In the genomic region with DNA sequence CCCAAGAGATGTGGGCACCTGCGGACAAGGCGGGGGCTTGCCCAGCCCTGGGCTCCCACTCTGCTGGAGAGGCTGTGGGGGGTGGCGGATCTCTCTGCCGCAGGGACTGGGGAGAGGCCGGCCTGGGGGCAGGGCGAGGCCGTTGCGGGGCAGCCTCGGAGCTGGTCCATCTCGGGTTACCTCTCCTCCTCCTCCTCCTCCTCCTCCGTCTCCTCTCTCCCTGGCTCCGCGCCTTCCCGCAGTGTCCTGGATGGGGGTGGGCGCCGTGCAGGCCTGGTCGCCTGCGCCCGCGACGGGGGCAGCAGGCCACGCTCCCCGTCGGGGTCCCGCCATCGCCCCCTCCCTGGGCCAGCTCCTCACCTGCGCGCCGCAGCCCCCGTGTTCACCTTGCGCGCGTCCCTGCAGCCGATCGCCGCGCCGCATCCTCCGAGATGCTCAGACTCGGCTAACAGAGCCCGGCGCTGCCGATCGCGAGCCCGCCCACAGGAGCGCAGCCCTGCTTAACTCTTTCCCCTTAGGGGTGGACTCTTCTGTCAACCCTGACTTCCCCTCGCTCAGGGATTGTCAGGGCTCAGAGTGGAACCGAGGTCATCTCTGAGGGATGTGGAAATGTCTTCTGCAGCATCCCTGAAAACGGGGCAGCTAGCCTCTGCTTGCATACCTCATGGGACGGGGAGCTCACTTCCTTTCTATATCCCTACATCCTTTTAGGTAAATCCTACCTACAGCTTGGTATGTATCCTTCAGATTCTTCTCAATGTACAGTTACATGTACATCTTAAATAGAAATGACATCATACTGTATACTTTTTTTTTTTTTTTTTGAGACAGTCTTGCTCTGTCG, we compare ENCODE assay signal across 1 cellular context.
TF ChIP-seq lines count a peak whose summit lies in the region.

A gene (minus strand): TSS at position 447 of the 844 bp plus-strand sequence. CDS start 2,293 bp downstream, outside the sequence.

TF ChIP-seq in HEK293, 187 proteins besides CTCF, POLR2A, EP300 and RAD21 (continued from another document and continues in another):
- TF ChIP-seq ZNF19 (tag by site-specific recombination; IDR thresholded peaks at IDR 0.05; ENCODE audit: low read depth) = no peak
- TF ChIP-seq GLIS1 (tag by site-specific recombination; IDR thresholded peaks at IDR 0.05) = peak; percentile 94
- TF ChIP-seq ZNF792 (tag by site-specific recombination; IDR thresholded peaks at IDR 0.05) = no peak
- peak; percentile 72; the same call in 1 of the 2 replicates for TF ChIP-seq ZNF610 (tag by site-specific recombination; IDR thresholded peaks at IDR 0.05; ENCODE audit: borderline replicate concordance)
- TF ChIP-seq ZNF114 (tag by site-specific recombination; IDR thresholded peaks at IDR 0.05) = no peak
- TF ChIP-seq, protein P1, sequence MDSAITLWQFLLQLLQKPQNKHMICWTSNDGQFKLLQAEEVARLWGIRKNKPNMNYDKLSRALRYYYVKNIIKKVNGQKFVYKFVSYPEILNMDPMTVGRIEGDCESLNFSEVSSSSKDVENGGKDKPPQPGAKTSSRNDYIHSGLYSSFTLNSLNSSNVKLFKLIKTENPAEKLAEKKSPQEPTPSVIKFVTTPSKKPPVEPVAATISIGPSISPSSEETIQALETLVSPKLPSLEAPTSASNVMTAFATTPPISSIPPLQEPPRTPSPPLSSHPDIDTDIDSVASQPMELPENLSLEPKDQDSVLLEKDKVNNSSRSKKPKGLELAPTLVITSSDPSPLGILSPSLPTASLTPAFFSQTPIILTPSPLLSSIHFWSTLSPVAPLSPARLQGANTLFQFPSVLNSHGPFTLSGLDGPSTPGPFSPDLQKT (IDR thresholded peaks at IDR 0.05; ENCODE audit: borderline replicate concordance, low read depth, low read length) = no peak
- TF ChIP-seq, protein P2, sequence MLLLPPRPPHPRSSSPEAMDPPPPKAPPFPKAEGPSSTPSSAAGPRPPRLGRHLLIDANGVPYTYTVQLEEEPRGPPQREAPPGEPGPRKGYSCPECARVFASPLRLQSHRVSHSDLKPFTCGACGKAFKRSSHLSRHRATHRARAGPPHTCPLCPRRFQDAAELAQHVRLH (tag by site-specific recombination; IDR thresholded peaks at IDR 0.05) = peak; percentile 100
- no peak for TF ChIP-seq HOXC10 (CRISPR knock-in tag; IDR thresholded peaks at IDR 0.05)
- TF ChIP-seq ZNF324 (tag by site-specific recombination; IDR thresholded peaks at IDR 0.05) = peak; percentile 66; the same call in 1 of the 2 replicates
- no peak for TF ChIP-seq SCRT2 (tag by site-specific recombination; IDR thresholded peaks at IDR 0.05)
- TF ChIP-seq, protein P3, sequence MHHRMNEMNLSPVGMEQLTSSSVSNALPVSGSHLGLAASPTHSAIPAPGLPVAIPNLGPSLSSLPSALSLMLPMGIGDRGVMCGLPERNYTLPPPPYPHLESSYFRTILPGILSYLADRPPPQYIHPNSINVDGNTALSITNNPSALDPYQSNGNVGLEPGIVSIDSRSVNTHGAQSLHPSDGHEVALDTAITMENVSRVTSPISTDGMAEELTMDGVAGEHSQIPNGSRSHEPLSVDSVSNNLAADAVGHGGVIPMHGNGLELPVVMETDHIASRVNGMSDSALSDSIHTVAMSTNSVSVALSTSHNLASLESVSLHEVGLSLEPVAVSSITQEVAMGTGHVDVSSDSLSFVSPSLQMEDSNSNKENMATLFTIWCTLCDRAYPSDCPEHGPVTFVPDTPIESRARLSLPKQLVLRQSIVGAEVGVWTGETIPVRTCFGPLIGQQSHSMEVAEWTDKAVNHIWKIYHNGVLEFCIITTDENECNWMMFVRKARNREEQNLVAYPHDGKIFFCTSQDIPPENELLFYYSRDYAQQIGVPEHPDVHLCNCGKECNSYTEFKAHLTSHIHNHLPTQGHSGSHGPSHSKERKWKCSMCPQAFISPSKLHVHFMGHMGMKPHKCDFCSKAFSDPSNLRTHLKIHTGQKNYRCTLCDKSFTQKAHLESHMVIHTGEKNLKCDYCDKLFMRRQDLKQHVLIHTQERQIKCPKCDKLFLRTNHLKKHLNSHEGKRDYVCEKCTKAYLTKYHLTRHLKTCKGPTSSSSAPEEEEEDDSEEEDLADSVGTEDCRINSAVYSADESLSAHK (tag by site-specific recombination; IDR thresholded peaks at IDR 0.05) = no peak
- TF ChIP-seq ZNF776 (tag by site-specific recombination; IDR thresholded peaks at IDR 0.05; ENCODE audit: borderline replicate concordance) = no peak
- no peak for TF ChIP-seq BCL11A (tag by site-specific recombination; IDR thresholded peaks at IDR 0.05; ENCODE audit: low read depth)
- peak; percentile 68 for TF ChIP-seq KLF16 (tag by site-specific recombination; IDR thresholded peaks at IDR 0.05)
- TF ChIP-seq BCL11B (tag by site-specific recombination; IDR thresholded peaks at IDR 0.05; ENCODE audit: low read depth) = 0 out of 2 replicates have a peak, but pooled peaks have one; percentile 17
- no peak; the same call in 1 of the 2 replicates for TF ChIP-seq ZFP3 (tag by site-specific recombination; IDR thresholded peaks at IDR 0.05; ENCODE audit: low read depth)
- TF ChIP-seq ZNF266 (tag by site-specific recombination; IDR thresholded peaks at IDR 0.05; ENCODE audit: low read depth) = no peak
- peak; percentile 52; the same call in 1 of the 2 replicates for TF ChIP-seq KLF1 (tag by site-specific recombination; IDR thresholded peaks at IDR 0.05)
- no peak for TF ChIP-seq ZNF133 (tag by site-specific recombination; IDR thresholded peaks at IDR 0.05)
- TF ChIP-seq ZNF585B (tag by site-specific recombination; IDR thresholded peaks at IDR 0.05) = no peak
- no peak for TF ChIP-seq ZNF791 (tag by site-specific recombination; IDR thresholded peaks at IDR 0.05)
- TF ChIP-seq, protein P4, sequence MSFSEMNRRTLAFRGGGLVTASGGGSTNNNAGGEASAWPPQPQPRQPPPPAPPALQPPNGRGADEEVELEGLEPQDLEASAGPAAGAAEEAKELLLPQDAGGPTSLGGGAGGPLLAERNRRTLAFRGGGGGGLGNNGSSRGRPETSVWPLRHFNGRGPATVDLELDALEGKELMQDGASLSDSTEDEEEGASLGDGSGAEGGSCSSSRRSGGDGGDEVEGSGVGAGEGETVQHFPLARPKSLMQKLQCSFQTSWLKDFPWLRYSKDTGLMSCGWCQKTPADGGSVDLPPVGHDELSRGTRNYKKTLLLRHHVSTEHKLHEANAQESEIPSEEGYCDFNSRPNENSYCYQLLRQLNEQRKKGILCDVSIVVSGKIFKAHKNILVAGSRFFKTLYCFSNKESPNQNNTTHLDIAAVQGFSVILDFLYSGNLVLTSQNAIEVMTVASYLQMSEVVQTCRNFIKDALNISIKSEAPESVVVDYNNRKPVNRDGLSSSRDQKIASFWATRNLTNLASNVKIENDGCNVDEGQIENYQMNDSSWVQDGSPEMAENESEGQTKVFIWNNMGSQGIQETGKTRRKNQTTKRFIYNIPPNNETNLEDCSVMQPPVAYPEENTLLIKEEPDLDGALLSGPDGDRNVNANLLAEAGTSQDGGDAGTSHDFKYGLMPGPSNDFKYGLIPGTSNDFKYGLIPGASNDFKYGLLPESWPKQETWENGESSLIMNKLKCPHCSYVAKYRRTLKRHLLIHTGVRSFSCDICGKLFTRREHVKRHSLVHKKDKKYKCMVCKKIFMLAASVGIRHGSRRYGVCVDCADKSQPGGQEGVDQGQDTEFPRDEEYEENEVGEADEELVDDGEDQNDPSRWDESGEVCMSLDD (tag by site-specific recombination; IDR thresholded peaks at IDR 0.05) = peak; percentile 84
- TF ChIP-seq ZNF24 (tag by site-specific recombination; IDR thresholded peaks at IDR 0.05) = peak; percentile 74; the same call in 1 of the 2 replicates
- no peak for TF ChIP-seq YY2 (tag by site-specific recombination; IDR thresholded peaks at IDR 0.05)
- peak; percentile 95 for TF ChIP-seq ZFHX2 (tag by site-specific recombination; conservative IDR thresholded peaks at IDR 0.05)
- TF ChIP-seq ZNF37A (tag by site-specific recombination; IDR thresholded peaks at IDR 0.05) = no peak
- TF ChIP-seq ZBTB48 (tag by site-specific recombination; IDR thresholded peaks at IDR 0.05) = peak; percentile 88
- TF ChIP-seq, protein P5, sequence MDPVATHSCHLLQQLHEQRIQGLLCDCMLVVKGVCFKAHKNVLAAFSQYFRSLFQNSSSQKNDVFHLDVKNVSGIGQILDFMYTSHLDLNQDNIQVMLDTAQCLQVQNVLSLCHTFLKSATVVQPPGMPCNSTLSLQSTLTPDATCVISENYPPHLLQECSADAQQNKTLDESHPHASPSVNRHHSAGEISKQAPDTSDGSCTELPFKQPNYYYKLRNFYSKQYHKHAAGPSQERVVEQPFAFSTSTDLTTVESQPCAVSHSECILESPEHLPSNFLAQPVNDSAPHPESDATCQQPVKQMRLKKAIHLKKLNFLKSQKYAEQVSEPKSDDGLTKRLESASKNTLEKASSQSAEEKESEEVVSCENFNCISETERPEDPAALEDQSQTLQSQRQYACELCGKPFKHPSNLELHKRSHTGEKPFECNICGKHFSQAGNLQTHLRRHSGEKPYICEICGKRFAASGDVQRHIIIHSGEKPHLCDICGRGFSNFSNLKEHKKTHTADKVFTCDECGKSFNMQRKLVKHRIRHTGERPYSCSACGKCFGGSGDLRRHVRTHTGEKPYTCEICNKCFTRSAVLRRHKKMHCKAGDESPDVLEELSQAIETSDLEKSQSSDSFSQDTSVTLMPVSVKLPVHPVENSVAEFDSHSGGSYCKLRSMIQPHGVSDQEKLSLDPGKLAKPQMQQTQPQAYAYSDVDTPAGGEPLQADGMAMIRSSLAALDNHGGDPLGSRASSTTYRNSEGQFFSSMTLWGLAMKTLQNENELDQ (tag by site-specific recombination; IDR thresholded peaks at IDR 0.05; ENCODE audit: low read depth) = no peak
- TF ChIP-seq, protein P6, sequence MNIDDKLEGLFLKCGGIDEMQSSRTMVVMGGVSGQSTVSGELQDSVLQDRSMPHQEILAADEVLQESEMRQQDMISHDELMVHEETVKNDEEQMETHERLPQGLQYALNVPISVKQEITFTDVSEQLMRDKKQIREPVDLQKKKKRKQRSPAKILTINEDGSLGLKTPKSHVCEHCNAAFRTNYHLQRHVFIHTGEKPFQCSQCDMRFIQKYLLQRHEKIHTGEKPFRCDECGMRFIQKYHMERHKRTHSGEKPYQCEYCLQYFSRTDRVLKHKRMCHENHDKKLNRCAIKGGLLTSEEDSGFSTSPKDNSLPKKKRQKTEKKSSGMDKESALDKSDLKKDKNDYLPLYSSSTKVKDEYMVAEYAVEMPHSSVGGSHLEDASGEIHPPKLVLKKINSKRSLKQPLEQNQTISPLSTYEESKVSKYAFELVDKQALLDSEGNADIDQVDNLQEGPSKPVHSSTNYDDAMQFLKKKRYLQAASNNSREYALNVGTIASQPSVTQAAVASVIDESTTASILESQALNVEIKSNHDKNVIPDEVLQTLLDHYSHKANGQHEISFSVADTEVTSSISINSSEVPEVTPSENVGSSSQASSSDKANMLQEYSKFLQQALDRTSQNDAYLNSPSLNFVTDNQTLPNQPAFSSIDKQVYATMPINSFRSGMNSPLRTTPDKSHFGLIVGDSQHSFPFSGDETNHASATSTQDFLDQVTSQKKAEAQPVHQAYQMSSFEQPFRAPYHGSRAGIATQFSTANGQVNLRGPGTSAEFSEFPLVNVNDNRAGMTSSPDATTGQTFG (tag by site-specific recombination; IDR thresholded peaks at IDR 0.05; ENCODE audit: borderline replicate concordance) = no peak
- no peak for TF ChIP-seq GLI2 (tag by site-specific recombination; IDR thresholded peaks at IDR 0.05; ENCODE audit: borderline replicate concordance, low read depth)
- TF ChIP-seq, protein P7, sequence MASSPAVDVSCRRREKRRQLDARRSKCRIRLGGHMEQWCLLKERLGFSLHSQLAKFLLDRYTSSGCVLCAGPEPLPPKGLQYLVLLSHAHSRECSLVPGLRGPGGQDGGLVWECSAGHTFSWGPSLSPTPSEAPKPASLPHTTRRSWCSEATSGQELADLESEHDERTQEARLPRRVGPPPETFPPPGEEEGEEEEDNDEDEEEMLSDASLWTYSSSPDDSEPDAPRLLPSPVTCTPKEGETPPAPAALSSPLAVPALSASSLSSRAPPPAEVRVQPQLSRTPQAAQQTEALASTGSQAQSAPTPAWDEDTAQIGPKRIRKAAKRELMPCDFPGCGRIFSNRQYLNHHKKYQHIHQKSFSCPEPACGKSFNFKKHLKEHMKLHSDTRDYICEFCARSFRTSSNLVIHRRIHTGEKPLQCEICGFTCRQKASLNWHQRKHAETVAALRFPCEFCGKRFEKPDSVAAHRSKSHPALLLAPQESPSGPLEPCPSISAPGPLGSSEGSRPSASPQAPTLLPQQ (tag by site-specific recombination; IDR thresholded peaks at IDR 0.05) = 0 out of 2 replicates have a peak, but pooled peaks have one; percentile 44
- TF ChIP-seq, protein P8, sequence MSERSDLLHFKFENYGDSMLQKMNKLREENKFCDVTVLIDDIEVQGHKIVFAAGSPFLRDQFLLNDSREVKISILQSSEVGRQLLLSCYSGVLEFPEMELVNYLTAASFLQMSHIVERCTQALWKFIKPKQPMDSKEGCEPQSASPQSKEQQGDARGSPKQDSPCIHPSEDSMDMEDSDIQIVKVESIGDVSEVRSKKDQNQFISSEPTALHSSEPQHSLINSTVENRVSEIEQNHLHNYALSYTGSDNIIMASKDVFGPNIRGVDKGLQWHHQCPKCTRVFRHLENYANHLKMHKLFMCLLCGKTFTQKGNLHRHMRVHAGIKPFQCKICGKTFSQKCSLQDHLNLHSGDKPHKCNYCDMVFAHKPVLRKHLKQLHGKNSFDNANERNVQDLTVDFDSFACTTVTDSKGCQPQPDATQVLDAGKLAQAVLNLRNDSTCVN (tag by site-specific recombination; optimal IDR thresholded peaks at IDR 0.05) = peak; percentile 90
- no peak for TF ChIP-seq SALL2 (tag by site-specific recombination; IDR thresholded peaks at IDR 0.05; ENCODE audit: borderline replicate concordance)
- TF ChIP-seq FEZF1 (tag by site-specific recombination; IDR thresholded peaks at IDR 0.05) = no peak
- TF ChIP-seq ZNF548 (tag by site-specific recombination; IDR thresholded peaks at IDR 0.05) = no peak
- no peak for TF ChIP-seq ZNF529 (tag by site-specific recombination; IDR thresholded peaks at IDR 0.05; ENCODE audit: insufficient replicate concordance)
- TF ChIP-seq ZNF223 (tag by site-specific recombination; IDR thresholded peaks at IDR 0.05) = no peak
- TF ChIP-seq, protein P9, sequence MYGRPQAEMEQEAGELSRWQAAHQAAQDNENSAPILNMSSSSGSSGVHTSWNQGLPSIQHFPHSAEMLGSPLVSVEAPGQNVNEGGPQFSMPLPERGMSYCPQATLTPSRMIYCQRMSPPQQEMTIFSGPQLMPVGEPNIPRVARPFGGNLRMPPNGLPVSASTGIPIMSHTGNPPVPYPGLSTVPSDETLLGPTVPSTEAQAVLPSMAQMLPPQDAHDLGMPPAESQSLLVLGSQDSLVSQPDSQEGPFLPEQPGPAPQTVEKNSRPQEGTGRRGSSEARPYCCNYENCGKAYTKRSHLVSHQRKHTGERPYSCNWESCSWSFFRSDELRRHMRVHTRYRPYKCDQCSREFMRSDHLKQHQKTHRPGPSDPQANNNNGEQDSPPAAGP (tag by site-specific recombination; IDR thresholded peaks at IDR 0.05) = no peak
- peak; percentile 55; the same call in 1 of the 2 replicates for TF ChIP-seq IKZF3 (tag by site-specific recombination; IDR thresholded peaks at IDR 0.05)
- TF ChIP-seq ZFP41 (tag by site-specific recombination; IDR thresholded peaks at IDR 0.05; ENCODE audit: borderline replicate concordance) = no peak
- TF ChIP-seq ZNF768 (tag by site-specific recombination; IDR thresholded peaks at IDR 0.05) = 0 out of 2 replicates have a peak, but pooled peaks have one; percentile 34
